Comparison of ENCODE assay signal across 1 cellular context in the genomic region with DNA sequence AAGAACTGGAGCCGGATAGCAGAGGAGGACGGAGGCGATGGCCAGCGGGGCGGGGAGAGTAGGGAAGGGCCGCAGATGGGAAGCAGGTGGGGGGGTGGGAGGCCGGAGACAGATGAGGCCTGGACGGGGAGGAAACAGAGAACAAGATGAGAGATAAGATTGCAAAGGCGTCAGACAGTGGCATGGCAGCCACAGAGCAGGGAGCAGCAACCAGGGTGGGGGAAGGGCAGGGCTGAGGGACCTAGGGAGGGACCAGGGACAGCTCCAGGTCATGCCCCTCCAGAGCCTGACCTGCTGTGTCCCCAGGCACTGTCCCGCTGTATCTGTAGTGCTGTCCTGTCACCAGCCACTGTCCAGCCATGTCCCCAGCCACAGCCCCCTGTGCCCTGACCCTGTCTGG.
TF ChIP-seq lines count a peak whose summit lies in the region.

No MANE protein-coding gene starts in this region.

TF ChIP-seq in GM12878, 131 proteins besides CTCF, POLR2A, EP300 and RAD21:
- TF ChIP-seq, protein P1, sequence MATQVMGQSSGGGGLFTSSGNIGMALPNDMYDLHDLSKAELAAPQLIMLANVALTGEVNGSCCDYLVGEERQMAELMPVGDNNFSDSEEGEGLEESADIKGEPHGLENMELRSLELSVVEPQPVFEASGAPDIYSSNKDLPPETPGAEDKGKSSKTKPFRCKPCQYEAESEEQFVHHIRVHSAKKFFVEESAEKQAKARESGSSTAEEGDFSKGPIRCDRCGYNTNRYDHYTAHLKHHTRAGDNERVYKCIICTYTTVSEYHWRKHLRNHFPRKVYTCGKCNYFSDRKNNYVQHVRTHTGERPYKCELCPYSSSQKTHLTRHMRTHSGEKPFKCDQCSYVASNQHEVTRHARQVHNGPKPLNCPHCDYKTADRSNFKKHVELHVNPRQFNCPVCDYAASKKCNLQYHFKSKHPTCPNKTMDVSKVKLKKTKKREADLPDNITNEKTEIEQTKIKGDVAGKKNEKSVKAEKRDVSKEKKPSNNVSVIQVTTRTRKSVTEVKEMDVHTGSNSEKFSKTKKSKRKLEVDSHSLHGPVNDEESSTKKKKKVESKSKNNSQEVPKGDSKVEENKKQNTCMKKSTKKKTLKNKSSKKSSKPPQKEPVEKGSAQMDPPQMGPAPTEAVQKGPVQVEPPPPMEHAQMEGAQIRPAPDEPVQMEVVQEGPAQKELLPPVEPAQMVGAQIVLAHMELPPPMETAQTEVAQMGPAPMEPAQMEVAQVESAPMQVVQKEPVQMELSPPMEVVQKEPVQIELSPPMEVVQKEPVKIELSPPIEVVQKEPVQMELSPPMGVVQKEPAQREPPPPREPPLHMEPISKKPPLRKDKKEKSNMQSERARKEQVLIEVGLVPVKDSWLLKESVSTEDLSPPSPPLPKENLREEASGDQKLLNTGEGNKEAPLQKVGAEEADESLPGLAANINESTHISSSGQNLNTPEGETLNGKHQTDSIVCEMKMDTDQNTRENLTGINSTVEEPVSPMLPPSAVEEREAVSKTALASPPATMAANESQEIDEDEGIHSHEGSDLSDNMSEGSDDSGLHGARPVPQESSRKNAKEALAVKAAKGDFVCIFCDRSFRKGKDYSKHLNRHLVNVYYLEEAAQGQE (IDR thresholded peaks at IDR 0.05; ENCODE audit: low read depth, low read length) = peak; percentile 23; the same call in 1 of the 2 replicates
- TF ChIP-seq MXI1 (IDR thresholded peaks at IDR 0.05; ENCODE audit: low read depth, low read length) = no peak
- TF ChIP-seq SREBF1 (IDR thresholded peaks at IDR 0.05; ENCODE audit: low read length) = no peak
